9 cellular contexts compared by ENCODE assay signal in genomic region chr12:50221228-50222008, GRCh38. TPM values are rescaled to one million over a fixed set of nuclear protein-coding genes. Genes with fewer than 3 reads are reported as not detected.
DNase-seq lines count a peak whose midpoint lies in the region; ATAC-seq and TF ChIP-seq lines count a peak whose summit lies in the region.
"Had no signal": no experiment of that assay in that cellular context is flagged by ENCODE, and none has a peak within 500 bp of the region (broad histone marks: within the 10 kb centered on the region; RNA-seq: fewer than 3 reads in every experiment).

No MANE protein-coding gene starts in this region.

- no peaks in the 10 kb centered on the region for H3K9me3 ChIP-seq in right lobe of liver

- POLR2A ChIA-PET in MCF 10A (lab: Yijun Ruan, JAX) = interaction anchor here (0.5 to 4.6 kb wide), 32 partner anchors 9 to 1264 kb away, joined by 3 to 73 read pairs (median 6); partner anchors contain the start of genes ARF3, CERS5, COX14 and LARP4

- no peaks in the 10 kb centered on the region for H3K27me3 Mint-ChIP-seq in MCF 10A (ENCODE audit: insufficient read depth, unreplicated experiment)

- TSS peak; percentile 84 for BruUV-seq in MCF 10A (replicated peaks; lab: Mats Ljungman, UMichigan)

- DNase-seq in A172 (ENCODE audit: low spot score) = peak; percentile 60
- DNase-seq in GM13976 (ENCODE audit: low spot score) = peak; percentile 31
- peak; percentile 34 for DNase-seq in NCI-H2107 (lab: John Stamatoyannopoulos, UW)
- peak; percentile 80 for DNase-seq in MCF 10A (ENCODE audit: unreplicated experiment)
- no peak for DNase-seq in right lobe of liver
- no peak for DNase-seq in kidney glomerular epithelial cell (lab: John Stamatoyannopoulos, UW)
- DNase-seq in COLO829 (ENCODE audit: low spot score) = no peak
- DNase-seq in activated CD4-positive, alpha-beta T cell treated with anti-CD3 and anti-CD28 coated beads, Interleukin-2, amount 50 U/mL, for 48 hours = no peak

- H3K27ac ChIP-seq in right lobe of liver = peak overlapping the region; percentile 20 to 32 (median 25)

- peak overlapping the region; percentile 22 to 35 (median 28) for H3K4me3 ChIP-seq in right lobe of liver

- WGBS in right lobe of liver (ENCODE audit: insufficient coverage, low coverage, low lambda C conversion rate, missing lambda C conversion rate) = 36% methylated on average over 9 of the region's 9 CpGs

- H3K27ac Mint-ChIP-seq in MCF 10A (ENCODE audit: low read depth, unreplicated experiment) = no peak overlapping the region
- H3K27ac Mint-ChIP-seq: nephron had no signal

- H3K36me3 Mint-ChIP-seq in MCF 10A (ENCODE audit: insufficient read depth, unreplicated experiment) = no peaks in the 10 kb centered on the region

- H3K36me3 ChIP-seq in right lobe of liver = no peaks in the 10 kb centered on the region

- no peaks in the 10 kb centered on the region for H3K9me3 Mint-ChIP-seq in MCF 10A (ENCODE audit: unreplicated experiment)
- H3K9me3 Mint-ChIP-seq: nephron had no signal

- in situ Hi-C loops in GM13976 (cut with MboI; ENCODE audit: low sequenced_read_pairs, unreplicated experiment) = no loop called here

- intact Hi-C loops in MCF 10A (cut with micrococcal nuclease) (loop anchor here (1.0 to 2.0 kb wide), 4 partner anchors 26 to 179 kb away; partner anchors contain the start of genes LARP4 and LIMA1), right lobe of liver (cut with DNase I) (no loop called here)

- TF ChIP-seq CTCF in GM13976 (IDR thresholded peaks at IDR 0.05; ENCODE audit: borderline replicate concordance, control extremely low read depth, extremely low read depth, insufficient read depth, missing control alignments) = no peak
- TF ChIP-seq CTCF in MCF 10A (IDR thresholded peaks at IDR 0.05; ENCODE audit: unreplicated experiment) = no peak
- no peak for TF ChIP-seq CTCF in right lobe of liver (IDR thresholded peaks at IDR 0.05)

- H3K4me1 Mint-ChIP-seq in MCF 10A (ENCODE audit: insufficient read depth, unreplicated experiment) = peaks cover 22% of the 10 kb centered on the region

- no peak for TF ChIP-seq POLR2A in right lobe of liver (IDR thresholded peaks at IDR 0.05)

- ATAC-seq in right lobe of liver = peak in 3 of 4 donors; percentile 17 to 47 (median 44)

- peaks cover 0 to 9% (median 0%) of the 10 kb centered on the region in 4 donors for H3K4me1 ChIP-seq in right lobe of liver

- CTCF ChIA-PET in MCF 10A (lab: Yijun Ruan, JAX) = interaction anchor here (0.6 to 2.2 kb wide), 16 partner anchors 9 to 181 kb away, joined by 3 to 14 read pairs (median 4); partner anchors contain the start of genes COX14 and LIMA1

- H3K27me3 ChIP-seq in right lobe of liver = no peaks in the 10 kb centered on the region

- no peak overlapping the region for H3K4me3 Mint-ChIP-seq in MCF 10A (ENCODE audit: unreplicated experiment)
- H3K4me3 Mint-ChIP-seq: nephron had no signal

RNA-seq across cellular contexts. Expression of gene CERS5, which starts 54.2 kb away (rescaled TPM):
- total RNA-seq in A172 (2014; rRNA removed; shearing (Covaris generic)) = 18.9 and 19.2 TPM in 2 replicates
- 56.8 and 58.1 TPM in 2 replicates for total RNA-seq in MCF 10A (2022)
- total RNA-seq in right lobe of liver = 10 to 100 TPM in 2 of 6 experiments, 1 to 10 TPM in 4; 5.0 to 12.0 (median 8.0) TPM

Comparison
In these comparisons a context has a peak if more than half of its experiments do, and no peak if none do; other contexts are left out.
1. DNase-seq: peak in A172 (single experiment), GM13976 (single experiment), NCI-H2107 (single experiment) and MCF 10A (single experiment); none in right lobe of liver (0 of 3), kidney glomerular epithelial cell (single experiment), COLO829 (single experiment) and activated CD4-positive, alpha-beta T cell treated with anti-CD3 and anti-CD28 coated beads, Interleukin-2, amount 50 U/mL, for 48 hours (0 of 2).